In genomic region chr9:85741875-85742629, GRCh38 we compare ENCODE assay signal across 8 cellular contexts. TPM values are rescaled to one million over a fixed set of nuclear protein-coding genes. Genes with fewer than 3 reads are reported as not detected.
DNase-seq lines count a peak whose midpoint lies in the region; ATAC-seq and TF ChIP-seq lines count a peak whose summit lies in the region.

TSS of gene AGTPBP1 (minus strand) at chr9:85741954. CDS start at chr9:85712533, 29,421 bp downstream.

- DNase-seq in BJ (ENCODE audit: low read depth), result peak; percentile 42
- peak; percentile 98 for DNase-seq in NCI-H69 (lab: John Stamatoyannopoulos, UW)
- peak; percentile 94 for DNase-seq in activated CD4-positive, alpha-beta T cell treated with anti-CD3 and anti-CD28 coated beads, Interleukin-2, amount 10 ng/mL, durations not matched to agents 7 days and 5 days
- peak; percentile 61 for DNase-seq in cortex of kidney (lab: John Stamatoyannopoulos, UW)
- DNase-seq in left lung, result peak; percentile 96 to 99
- peak; percentile 97 for DNase-seq in stimulated activated CD4-positive, alpha-beta T cell treated with anti-CD3 and anti-CD28 coated beads, Interleukin-2, amount 100 ng/mL, for 4 hours (ENCODE audit: low read depth)

- H3K27ac ChIP-seq in left lung, result peak within 1 kb of the TSS; percentile 81 to 98

- H3K36me3 Mint-ChIP-seq in activated CD4-positive, alpha-beta T cell treated with anti-CD3 and anti-CD28 coated beads, Interleukin-2, amount 10 ng/mL, durations not matched to agents 7 days and 5 days (ENCODE audit: low read depth), result peaks cover 5% of the 10 kb centered on the region

- no peaks in the 10 kb centered on the region for H3K9me3 ChIP-seq in left lung

- peak within 1 kb of the TSS; percentile 97 for H3K27ac Mint-ChIP-seq in activated CD4-positive, alpha-beta T cell treated with anti-CD3 and anti-CD28 coated beads, Interleukin-2, amount 10 ng/mL, durations not matched to agents 7 days and 5 days

- H3K4me1 Mint-ChIP-seq in activated CD4-positive, alpha-beta T cell treated with anti-CD3 and anti-CD28 coated beads, Interleukin-2, amount 10 ng/mL, durations not matched to agents 7 days and 5 days, result peaks cover 40% of the 10 kb centered on the region

- H3K9me3 Mint-ChIP-seq in activated CD4-positive, alpha-beta T cell treated with anti-CD3 and anti-CD28 coated beads, Interleukin-2, amount 10 ng/mL, durations not matched to agents 7 days and 5 days, result no peaks in the 10 kb centered on the region

- H3K4me3 Mint-ChIP-seq in activated CD4-positive, alpha-beta T cell treated with anti-CD3 and anti-CD28 coated beads, Interleukin-2, amount 10 ng/mL, durations not matched to agents 7 days and 5 days, result peak within 1 kb of the TSS; percentile 88

- CTCF ChIA-PET in BJ (lab: Yijun Ruan, JAX), result no interaction called here
- CTCF ChIA-PET in activated CD4-positive, alpha-beta T cell treated with anti-CD3 and anti-CD28 coated beads, Interleukin-2, amount 10 ng/mL, durations not matched to agents 7 days and 5 days (lab: Charles Lee), result interaction anchor here (0.7 kb wide), 1 partner anchor 510 kb away, joined by 3 read pairs; no protein-coding TSS in a partner anchor

- H3K27me3 ChIP-seq in BJ (ENCODE audit: control insufficient read depth, insufficient read depth, low read length) (0 out of 2 replicates have a peak, but pooled peaks cover 1% of the 10 kb centered on the region), left lung (no peaks in the 10 kb centered on the region)

- H3K36me3 ChIP-seq in BJ (ENCODE audit: control insufficient read depth, insufficient read depth, low read length) (no peaks in the 10 kb centered on the region), left lung (no peaks in the 10 kb centered on the region)

- no peaks in the 10 kb centered on the region for H3K27me3 Mint-ChIP-seq in activated CD4-positive, alpha-beta T cell treated with anti-CD3 and anti-CD28 coated beads, Interleukin-2, amount 10 ng/mL, durations not matched to agents 7 days and 5 days

- no peak for TF ChIP-seq CTCF in BJ (IDR thresholded peaks at IDR 0.05; ENCODE audit: insufficient read depth, low read depth, low read length)
- TF ChIP-seq CTCF in left lung (IDR thresholded peaks at IDR 0.05), result no peak

- POLR2A ChIA-PET in BJ (lab: Charles Lee), result no interaction called here
- POLR2A ChIA-PET in activated CD4-positive, alpha-beta T cell treated with anti-CD3 and anti-CD28 coated beads, Interleukin-2, amount 10 ng/mL, durations not matched to agents 7 days and 5 days (lab: Charles Lee), result interaction anchor here (1.0 kb wide), 1 partner anchor 64 kb away, joined by 3 read pairs; no protein-coding TSS in a partner anchor

- intact Hi-C loops in left lung (cut with DNase I), result no loop called here

- H3K4me1 ChIP-seq in left lung, result peaks cover 0 to 54% of the 10 kb centered on the region in 2 donors

- ATAC-seq in GM19324 (IDR thresholded peaks at IDR 0.05; ENCODE audit: low FRiP score, unreplicated experiment), result peak; percentile 90
- ATAC-seq in HG03460 (IDR thresholded peaks at IDR 0.05; ENCODE audit: unreplicated experiment), result peak; percentile 78
- peak; percentile 98 for ATAC-seq in left lung

- H3K4me3 ChIP-seq in BJ (ENCODE audit: low read depth, low read length) (peak within 1 kb of the TSS; percentile 80), left lung (peak within 1 kb of the TSS; percentile 88 to 89)

RNA-seq across cellular contexts. Expression of gene AGTPBP1, which starts in this region (rescaled TPM):
- polyA plus RNA-seq in BJ (2011; rRNA removed), result 2.5 and 6.6 TPM in 2 replicates
- 4.2 and 4.8 TPM in 2 replicates for polyA minus RNA-seq in BJ (2011; rRNA and poly(A)+ RNA removed)
- 10 to 100 TPM; 35.2 to 37.2 TPM for total RNA-seq in activated CD4-positive, alpha-beta T cell treated with anti-CD3 and anti-CD28 coated beads, Interleukin-2, amount 10 ng/mL, durations not matched to agents 7 days and 5 days
- 10 to 100 TPM; 25.4 to 44.0 TPM for total RNA-seq in left lung

Comparison
In these comparisons a context has a peak if more than half of its experiments do, and no peak if none do; other contexts are left out.
1. Peak in every context shown above with its lines: DNase-seq, ATAC-seq, H3K4me3 ChIP-seq and H3K27ac ChIP-seq.
2. DNase-seq: peak in every context shown above with its lines; median percentile 98 in NCI-H69; 98 in left lung; 97 in stimulated activated CD4-positive, alpha-beta T cell treated with anti-CD3 and anti-CD28 coated beads, Interleukin-2, amount 100 ng/mL, for 4 hours; 94 in activated CD4-positive, alpha-beta T cell treated with anti-CD3 and anti-CD28 coated beads, Interleukin-2, amount 10 ng/mL, durations not matched to agents 7 days and 5 days; 61 in cortex of kidney; 42 in BJ.